8 cellular contexts compared by ENCODE assay signal in the genomic region with DNA sequence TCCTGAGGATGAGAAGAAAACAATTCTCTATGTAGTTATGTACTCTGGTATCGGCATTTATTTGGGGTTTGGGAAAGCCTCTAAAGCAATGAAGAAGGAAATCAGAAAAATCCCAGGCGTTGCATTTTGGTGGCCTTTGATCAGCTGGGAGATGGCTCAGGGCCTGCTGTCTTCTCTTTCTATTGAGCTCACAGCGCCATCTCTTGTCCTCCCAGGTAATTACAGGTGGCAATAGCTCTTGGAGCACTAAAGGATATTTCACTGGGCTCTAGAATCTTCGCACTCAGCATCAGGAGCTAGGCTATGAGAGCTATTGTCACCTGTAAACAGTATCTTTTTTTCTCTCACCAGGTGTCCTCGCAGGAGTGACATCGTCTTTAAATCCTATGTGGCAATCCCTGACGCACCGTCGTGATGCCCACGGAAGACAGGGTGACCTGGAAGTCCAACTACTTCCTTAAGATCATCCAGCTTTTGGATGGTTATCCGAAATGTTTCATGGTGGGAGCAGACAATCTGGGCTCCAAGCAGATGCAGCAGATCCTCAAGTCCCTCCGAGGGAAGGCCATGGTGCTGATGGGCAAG.
DNase-seq lines count a peak whose midpoint lies in the region; ATAC-seq, FAIRE-seq and TF ChIP-seq lines count a peak whose summit lies in the region.

No MANE protein-coding gene starts in this region.

- TF ChIP-seq CTCF in colonic mucosa (IDR thresholded peaks at IDR 0.05) (peak; percentile 79), HepG2 (CRISPR knock-in tag; IDR thresholded peaks at IDR 0.05) (peak; percentile 79), stomach (IDR thresholded peaks at IDR 0.05) (peak in 5 of 7 experiments; percentile 64 to 83 (median 80))

- H3K27ac ChIP-seq in colonic mucosa: no peak overlapping the region
- no peak overlapping the region for H3K27ac ChIP-seq in HepG2 (ENCODE audit: extremely low read length, insufficient read depth, low read length)
- H3K27ac ChIP-seq in stomach: no peak overlapping the region

- in situ Hi-C loops in HepG2 (cut with HindIII; ENCODE audit: extremely low pct_ligation_motif_present, low pct_unique_long_range_greater_than_20kb): loop anchor here (10.0 kb wide), 1 partner anchor 369 kb away; no protein-coding TSS in a partner anchor

- H3K4me1 ChIP-seq in colonic mucosa: no peaks in the 10 kb centered on the region
- no peaks in the 10 kb centered on the region for H3K4me1 ChIP-seq in HepG2 (ENCODE audit: insufficient read depth, low read length)
- H3K4me1 ChIP-seq in stomach: no peaks in the 10 kb centered on the region

- CTCF ChIA-PET in HepG2 (lab: Yijun Ruan, JAX; ENCODE audit: low intra/inter-chr PET ratio, low total read pairs): interaction anchor here (0.9 to 2.6 kb wide), 6 partner anchors 41 to 574 kb away, joined by 3 to 22 read pairs (median 3); no protein-coding TSS in a partner anchor

- peak; percentile 68 for FAIRE-seq in HepG2 (lab: Jason Lieb, UNC)

- 7% methylated on average over 7 of the region's 12 CpGs for WGBS in HepG2 (ENCODE audit: low lambda C conversion rate)
- 37 to 42% (median 38%) methylated on average over 6 to 12 of the region's 12 CpGs for WGBS in stomach, 5 donors

- intact Hi-C loops in colonic mucosa (cut with DNase I): loop anchor here (2.0 to 10.0 kb wide), 3 partner anchors 129 to 365 kb away; partner anchors contain the start of gene CCBE1
- intact Hi-C loops in HepG2 (cut with micrococcal nuclease; ENCODE audit: unreplicated experiment): loop anchor here (1.0 to 10.0 kb wide), 4 partner anchors 40 to 575 kb away; no protein-coding TSS in a partner anchor
- intact Hi-C loops in stomach (cut with DNase I; ENCODE audit: low total_unique reads): loop anchor here (5.0 kb wide), 1 partner anchor 366 kb away; no protein-coding TSS in a partner anchor

- H2AFZ ChIP-seq in HepG2 (ENCODE audit: low read length): no peak overlapping the region

- DNase-seq in NCI-H524 (lab: John Stamatoyannopoulos, UW) (peak; percentile 51 to 72), NCI-H524 treated with DMSO at 0.1 percent for 48 hours (lab: John Stamatoyannopoulos, UW) (no peak), H4 (ENCODE audit: low spot score) (peak; percentile 68), M059J (ENCODE audit: low read depth) (peak; percentile 83), SHP77 treated with DMSO at 0.1 percent for 48 hours (lab: John Stamatoyannopoulos, UW) (peak; percentile 47), colonic mucosa (peak; percentile 69), HepG2 (ENCODE audit: low spot score) (peak; percentile 60), stomach (peak; percentile 76)

- no peaks in the 10 kb centered on the region for H3K27me3 ChIP-seq in colonic mucosa
- H3K27me3 ChIP-seq in HepG2 (ENCODE audit: control insufficient read depth in 1 of 2, insufficient read depth in 2 of 2, low read length in 2 of 2): no peaks in the 10 kb centered on the region
- peaks cover 0 to 19% (median 0%) of the 10 kb centered on the region in 3 donors for H3K27me3 ChIP-seq in stomach

- no TSS peak for BruUV-seq in HepG2 (replicated peaks; lab: Mats Ljungman, UMichigan)

- no peaks in the 10 kb centered on the region for H3K79me2 ChIP-seq in HepG2 (ENCODE audit: insufficient read depth, low read length)

- no peak overlapping the region for H3K4me2 ChIP-seq in HepG2 (ENCODE audit: low read depth, low read length)

- peak; percentile 89 for ATAC-seq in HepG2

- TF ChIP-seq RAD21 in HepG2 (CRISPR knock-in tag; IDR thresholded peaks at IDR 0.05): peak; percentile 53; the same call in 1 of the 2 replicates

- no peak overlapping the region for H3K4me3 ChIP-seq in colonic mucosa
- H3K4me3 ChIP-seq in HepG2 (replicated peaks in 1 of 3; ENCODE audit: insufficient read depth in 1 of 3, low read depth in 2 of 3, low read length in 3 of 3): no peak overlapping the region
- H3K4me3 ChIP-seq in stomach: no peak overlapping the region

- no peaks in the 10 kb centered on the region for H4K20me1 ChIP-seq in HepG2 (ENCODE audit: insufficient read depth, low read length)

- H3K9ac ChIP-seq in colonic mucosa (ENCODE audit: low read depth in 2 of 2, low read length in 2 of 2): no peak overlapping the region
- H3K9ac ChIP-seq in HepG2 (ENCODE audit: insufficient read depth, low read depth, low read length): no peak overlapping the region

- TF ChIP-seq POLR2A in HepG2 (IDR thresholded peaks at IDR 0.05; ENCODE audit: insufficient read depth in 1 of 2, low read depth in 2 of 2, low read length in 2 of 2) (no peak), stomach (IDR thresholded peaks at IDR 0.05) (no peak)

- POLR2A ChIA-PET in HepG2 (lab: Yijun Ruan, JAX): no interaction called here

- H3K36me3 ChIP-seq in colonic mucosa: no peaks in the 10 kb centered on the region
- H3K36me3 ChIP-seq in HepG2 (replicated peaks in 1 of 2; ENCODE audit: control insufficient read depth in 1 of 2, insufficient read depth in 2 of 2, low read length in 2 of 2): no peaks in the 10 kb centered on the region
- H3K36me3 ChIP-seq in stomach: no peaks in the 10 kb centered on the region

- TF ChIP-seq EP300 in HepG2 (IDR thresholded peaks at IDR 0.05; ENCODE audit: low read depth in 2 of 2, low read length in 2 of 2): no peak
- no peak for TF ChIP-seq EP300 in HepG2 (CRISPR knock-in tag; IDR thresholded peaks at IDR 0.05; ENCODE audit: borderline replicate concordance)
- TF ChIP-seq EP300 in stomach (IDR thresholded peaks at IDR 0.05): no peak

- no peaks in the 10 kb centered on the region for H3K9me3 ChIP-seq in colonic mucosa
- no peaks in the 10 kb centered on the region for H3K9me3 ChIP-seq in HepG2 (ENCODE audit: low read length)
- H3K9me3 ChIP-seq in stomach: no peaks in the 10 kb centered on the region

TF ChIP-seq in HepG2, 621 proteins besides CTCF, POLR2A, EP300 and RAD21:
- TF ChIP-seq RCOR2 (CRISPR knock-in tag; IDR thresholded peaks at IDR 0.05) (no peak), ETV6 (CRISPR knock-in tag; conservative IDR thresholded peaks at IDR 0.05) (no peak), DZIP1 (CRISPR knock-in tag; IDR thresholded peaks at IDR 0.05) (no peak), ZNF501 (CRISPR knock-in tag; IDR thresholded peaks at IDR 0.05) (0 out of 2 replicates have a peak, but pooled peaks have one; percentile 40), THAP7 (CRISPR knock-in tag; IDR thresholded peaks at IDR 0.05) (no peak), MIXL1 (CRISPR knock-in tag; IDR thresholded peaks at IDR 0.05) (peak; percentile 61; the same call in 1 of the 2 replicates), STAG1 (CRISPR knock-in tag; IDR thresholded peaks at IDR 0.05) (peak; percentile 83), HNF4G (IDR thresholded peaks at IDR 0.05; ENCODE audit: borderline replicate concordance, low read depth, low read length) (peak; percentile 13; the same call in 1 of the 2 replicates), HNF4G (CRISPR knock-in tag; IDR thresholded peaks at IDR 0.05; ENCODE audit: borderline replicate concordance, low read depth) (no peak), GPBP1L1 (CRISPR knock-in tag; IDR thresholded peaks at IDR 0.05) (no peak), SMC3 (IDR thresholded peaks at IDR 0.05; ENCODE audit: low read length) (peak; percentile 80), NR2F2 (IDR thresholded peaks at IDR 0.05; ENCODE audit: borderline replicate concordance, low read depth) (no peak)
- TF ChIP-seq, protein P1, sequence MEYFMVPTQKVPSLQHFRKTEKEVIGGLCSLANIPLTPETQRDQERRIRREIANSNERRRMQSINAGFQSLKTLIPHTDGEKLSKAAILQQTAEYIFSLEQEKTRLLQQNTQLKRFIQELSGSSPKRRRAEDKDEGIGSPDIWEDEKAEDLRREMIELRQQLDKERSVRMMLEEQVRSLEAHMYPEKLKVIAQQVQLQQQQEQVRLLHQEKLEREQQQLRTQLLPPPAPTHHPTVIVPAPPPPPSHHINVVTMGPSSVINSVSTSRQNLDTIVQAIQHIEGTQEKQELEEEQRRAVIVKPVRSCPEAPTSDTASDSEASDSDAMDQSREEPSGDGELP (IDR thresholded peaks at IDR 0.05; ENCODE audit: borderline replicate concordance, low read depth): peak; percentile 73
